Comparison of ENCODE assay signal across 22 cellular contexts in the genomic region with DNA sequence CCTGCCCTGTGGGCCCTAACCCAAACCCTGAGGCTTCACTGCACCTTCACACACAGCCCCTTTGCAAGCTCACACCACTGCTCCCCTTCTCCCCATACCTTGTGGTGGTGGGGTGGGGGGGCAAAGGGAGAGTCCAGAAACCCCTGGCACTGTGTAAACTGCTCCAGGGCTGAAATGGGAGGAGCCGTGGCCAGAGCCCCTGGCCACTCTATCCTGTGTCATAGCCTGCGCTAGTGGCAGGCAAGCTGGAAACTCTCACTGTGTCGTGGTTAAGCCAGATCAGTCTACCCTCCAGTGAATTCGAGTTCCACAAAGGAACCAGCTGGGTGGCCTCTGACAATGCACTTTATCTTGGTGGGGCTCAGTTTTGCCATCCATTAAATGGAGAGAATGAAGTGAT. TPM values are rescaled to one million over a fixed set of nuclear protein-coding genes. Genes with fewer than 3 reads are reported as not detected.
"Had no signal": no experiment of that assay in that cellular context is flagged by ENCODE, and none has a peak within 500 bp of the region (broad histone marks: within the 10 kb centered on the region; RNA-seq: fewer than 3 reads in every experiment).

No MANE protein-coding gene starts in this region.

- H3K27ac Mint-ChIP-seq: IgD-negative memory B cell had no signal

- DNase-seq: Kasumi-1, MM.1S, NCI-H1092 treated with DMSO at 0.1 percent for 48 hours, NCI-H1417, NCI-H1436 treated with DMSO at 0.1 percent for 48 hours, NCI-H1694, NCI-H187 treated with DMSO at 0.1 percent for 48 hours, NCI-H2029 treated with DMSO at 0.1 percent for 48 hours, NCI-H2227 treated with DMSO at 0.1 percent for 48 hours, NCI-H524, NCI-H526 treated with DMSO at 0.1 percent for 48 hours, NCI-H748 treated with DMSO at 0.1 percent for 48 hours, Right ventricle myocardium superior, RPMI8226, SIG-M5 had no signal

- H3K36me3 Mint-ChIP-seq: IgD-negative memory B cell had no signal

- H3K9me3 Mint-ChIP-seq: IgD-negative memory B cell had no signal

- H3K4me1 ChIP-seq: SJSA1 had no signal

- H3K4me3 ChIP-seq: K562, SJSA1, SK-N-MC had no signal

- H3K36me3 ChIP-seq: SJSA1 had no signal

- H3K27ac ChIP-seq: HL-60, KMS-11, SJSA1, SK-N-MC had no signal

- H3K4me3 Mint-ChIP-seq: IgD-negative memory B cell had no signal

- ATAC-seq: K562 had no signal

RNA-seq across cellular contexts. Expression of a gene that starts 8.4 kb away (rescaled TPM):
- total RNA-seq: NCI-H460, SJSA1 had no signal
- polyA plus RNA-seq: IgD-negative memory B cell had no signal
